27 cellular contexts compared by ENCODE assay signal in genomic region chr5:59674763-59675162, GRCh38.
"Had no signal": no experiment of that assay in that cellular context is flagged by ENCODE, and none has a peak within 500 bp of the region (broad histone marks: within the 10 kb centered on the region; RNA-seq: fewer than 3 reads in every experiment).

No MANE protein-coding gene starts in this region.

- H3K36me3 ChIP-seq: gastrocnemius medialis, lower lobe of right lung, neutrophil, pancreas, right lobe of liver, tibial nerve, upper lobe of left lung had no signal

- DNase-seq: dermis blood vessel endothelial cell; effector memory CD4-positive, alpha-beta T cell; gastrocnemius medialis; head of caudate nucleus; left ventricle myocardium superior; lower lobe of right lung; mesenchymal stem cell; mucosa of descending colon; naive B cell; pancreas; retina; right lobe of liver; small intestine; stimulated activated CD4-positive, alpha-beta T cell treated with anti-CD3 and anti-CD28 coated beads, Interleukin-12 subunit alpha, Interleukin-12 subunit beta, amount 100 ng/mL, for 4 hours; stimulated activated CD4-positive, alpha-beta T cell treated with anti-CD3 and anti-CD28 coated beads, Interleukin-2, amount 100 ng/mL, for 24 hours; stimulated activated CD4-positive, alpha-beta T cell treated with anti-CD3 and anti-CD28 coated beads, Interleukin-4, amount 100 ng/mL, for 24 hours; stimulated activated naive CD8-positive, alpha-beta T cell treated with anti-CD3 and anti-CD28 coated beads, Interleukin-15, Interleukin-2, amounts not matched to agents 100 U/mL and 50 U/mL, for 24 hours; substantia nigra; testis; upper lobe of left lung had no signal

- H3K27ac Mint-ChIP-seq: mesothelial cell of epicardium; natural killer cell treated with Interleukin-12 subunit alpha and Interleukin-12 subunit beta and Interleukin-15 and Interleukin-18, amount 100 ng/mL, for 72 hours; stimulated activated effector memory CD8-positive, alpha-beta T cell treated with anti-CD3 and anti-CD28 coated beads, Interleukin-12 subunit alpha, Interleukin-12 subunit beta, amount 100 ng/mL, for 72 hours had no signal

- H3K27me3 ChIP-seq: gastrocnemius medialis, neutrophil, right lobe of liver, testis, tibial nerve, upper lobe of left lung had no signal

- H3K9me3 Mint-ChIP-seq: naive B cell; natural killer cell treated with Interleukin-12 subunit alpha and Interleukin-12 subunit beta and Interleukin-15 and Interleukin-18, amount 100 ng/mL, for 72 hours; neural crest cell; stimulated activated effector memory CD8-positive, alpha-beta T cell treated with anti-CD3 and anti-CD28 coated beads, Interleukin-12 subunit alpha, Interleukin-12 subunit beta, amount 100 ng/mL, for 72 hours had no signal

- H3K4me1 Mint-ChIP-seq: neural crest cell; stimulated activated effector memory CD8-positive, alpha-beta T cell treated with anti-CD3 and anti-CD28 coated beads, Interleukin-12 subunit alpha, Interleukin-12 subunit beta, amount 100 ng/mL, for 72 hours had no signal

- H3K4me3 ChIP-seq: coronary artery, gastrocnemius medialis, lower lobe of right lung, mucosa of descending colon, pancreas, right lobe of liver, testis, tibial nerve, upper lobe of left lung had no signal

- H3K27me3 Mint-ChIP-seq: naive B cell had no signal

- H3K36me3 Mint-ChIP-seq: naive B cell; natural killer cell treated with Interleukin-12 subunit alpha and Interleukin-12 subunit beta and Interleukin-15 and Interleukin-18, amount 100 ng/mL, for 72 hours; stimulated activated effector memory CD8-positive, alpha-beta T cell treated with anti-CD3 and anti-CD28 coated beads, Interleukin-12 subunit alpha, Interleukin-12 subunit beta, amount 100 ng/mL, for 72 hours had no signal

- H3K4me1 ChIP-seq: pancreas, right lobe of liver, testis, upper lobe of left lung had no signal

- H3K27ac ChIP-seq: coronary artery, gastrocnemius medialis, lower lobe of right lung, neutrophil, pancreas, right lobe of liver, testis, tibial nerve, upper lobe of left lung had no signal

- H3K9me3 ChIP-seq: gastrocnemius medialis, lower lobe of right lung, mucosa of descending colon, neutrophil, pancreas, right lobe of liver, testis, tibial nerve, upper lobe of left lung had no signal

- ATAC-seq: gastrocnemius medialis; left ventricle myocardium superior; lower lobe of right lung; mucosa of descending colon; pancreas; right lobe of liver; stimulated activated effector memory CD8-positive, alpha-beta T cell treated with anti-CD3 and anti-CD28 coated beads, Interleukin-12 subunit alpha, Interleukin-12 subunit beta, amount 100 ng/mL, for 72 hours; stimulated activated naive CD8-positive, alpha-beta T cell treated with anti-CD3 and anti-CD28 coated beads, Interleukin-15, Interleukin-2, amounts not matched to agents 100 U/mL and 50 U/mL, for 24 hours had no signal

- H3K4me3 Mint-ChIP-seq: mesothelial cell of epicardium; naive B cell; natural killer cell treated with Interleukin-12 subunit alpha and Interleukin-12 subunit beta and Interleukin-15 and Interleukin-18, amount 100 ng/mL, for 72 hours; neural crest cell; stimulated activated effector memory CD8-positive, alpha-beta T cell treated with anti-CD3 and anti-CD28 coated beads, Interleukin-12 subunit alpha, Interleukin-12 subunit beta, amount 100 ng/mL, for 72 hours had no signal
